ENCODE assay signal across 12 cellular contexts in the genomic region with DNA sequence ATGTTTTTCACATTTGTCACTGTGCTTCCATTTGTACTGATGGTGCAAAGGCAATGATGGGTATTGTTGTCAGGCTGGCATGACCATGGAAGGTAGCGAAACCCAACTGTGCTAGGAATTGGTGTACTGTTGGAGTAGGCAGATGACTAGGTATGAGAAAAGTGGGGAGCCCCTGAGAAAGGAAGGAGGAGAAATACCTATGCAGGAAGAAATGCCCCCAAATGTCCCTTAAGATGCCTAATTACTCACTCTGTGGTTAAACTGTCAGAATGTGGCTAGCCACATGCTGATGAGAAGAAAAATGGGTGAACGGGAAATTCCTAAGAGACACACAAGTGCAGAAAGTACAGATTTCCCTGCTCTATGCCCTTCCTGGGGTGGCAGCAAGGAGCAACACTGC.
"Had no signal": no experiment of that assay in that cellular context is flagged by ENCODE, and none has a peak within 500 bp of the region (broad histone marks: within the 10 kb centered on the region; RNA-seq: fewer than 3 reads in every experiment).

No MANE protein-coding gene starts in this region.

- H3K4me3 ChIP-seq: ascending aorta, cardiac muscle cell had no signal

- DNase-seq: activated CD4-positive, alpha-beta T cell treated with anti-CD3 and anti-CD28 coated beads, Interleukin-2, amount 10 ng/mL, durations not matched to agents 24 days and 14 days; activated CD8-positive, alpha-beta memory T cell treated with anti-CD3 and anti-CD28 coated beads for 24 hours; foreskin keratinocyte; naive thymus-derived CD4-positive, alpha-beta T cell; nucleus accumbens; right cardiac atrium; stimulated activated naive CD4-positive, alpha-beta T cell had no signal

- H3K36me3 ChIP-seq: ascending aorta, cardiac muscle cell had no signal

- H3K4me1 ChIP-seq: ascending aorta, foreskin keratinocyte had no signal

- FAIRE-seq: colon, endothelial cell of umbilical vein had no signal

- H3K27ac ChIP-seq: ascending aorta, cardiac muscle cell, foreskin keratinocyte had no signal

- H3K9me3 ChIP-seq: ascending aorta had no signal

- ATAC-seq: foreskin keratinocyte; naive thymus-derived CD4-positive, alpha-beta T cell; right cardiac atrium; WTC11 had no signal

- H3K27me3 ChIP-seq: ascending aorta, foreskin keratinocyte had no signal
